ENCODE assay signal across 15 cellular contexts in genomic region chr3:50806806-50807205, GRCh38.
DNase-seq lines count a peak whose midpoint lies in the region; FAIRE-seq and TF ChIP-seq lines count a peak whose summit lies in the region.
"Had no signal": no experiment of that assay in that cellular context is flagged by ENCODE, and none has a peak within 500 bp of the region (broad histone marks: within the 10 kb centered on the region; RNA-seq: fewer than 3 reads in every experiment).

No MANE protein-coding gene starts in this region.

- DNase-seq in AG08395 (ENCODE audit: low spot score) (peak; percentile 6), HTR-8/SVneo (ENCODE audit: insufficient read length, low spot score) (no peak), epithelial cell of proximal tubule (ENCODE audit: low read depth) (peak; percentile 13), kidney tubule cell (ENCODE audit: low spot score) (peak; percentile 81), NCI-H748 treated with DMSO at 0.1 percent for 48 hours (lab: John Stamatoyannopoulos, UW) (no peak), midbrain (lab: John Stamatoyannopoulos, UW) (no peak), NCI-H2227 treated with DMSO at 0.1 percent for 48 hours (lab: John Stamatoyannopoulos, UW) (no peak)
- no peak for DNase-seq in stimulated activated naive CD4-positive, alpha-beta T cell treated with Interleukin-2 at 50 U/mL for 16 hours (lab: John Stamatoyannopoulos, UW)
- DNase-seq: activated naive CD8-positive, alpha-beta T cell treated with anti-CD3 and anti-CD28 coated beads, Interleukin-2, amount 10 ng/mL, durations not matched to agents 7 days and 5 days; DMS153; Kasumi-1; NCI-H1436 treated with DMSO at 0.1 percent for 48 hours; Peyer's patch had no signal

- no peak overlapping the region for H3K4me3 ChIP-seq in epithelial cell of proximal tubule (ENCODE audit: low read depth, low read length)
- H3K4me3 ChIP-seq: HAP-1, pancreas, Peyer's patch had no signal

- TF ChIP-seq CTCF in epithelial cell of proximal tubule (conservative IDR thresholded peaks at IDR 0.05; ENCODE audit: low read depth, low read length) = no peak

- FAIRE-seq in HTR-8/SVneo (lab: Jason Lieb, UNC) = peak; percentile 36
- FAIRE-seq: pancreas had no signal

Comparison
In these comparisons a context has a peak if more than half of its experiments do, and no peak if none do; other contexts are left out.
1. DNase-seq: peak in AG08395 (single experiment), epithelial cell of proximal tubule (single experiment) and kidney tubule cell (single experiment); none in HTR-8/SVneo (single experiment), NCI-H748 treated with DMSO at 0.1 percent for 48 hours (single experiment), midbrain (single experiment), NCI-H2227 treated with DMSO at 0.1 percent for 48 hours (single experiment) and stimulated activated naive CD4-positive, alpha-beta T cell treated with Interleukin-2 at 50 U/mL for 16 hours (single experiment).